In the genomic region with DNA sequence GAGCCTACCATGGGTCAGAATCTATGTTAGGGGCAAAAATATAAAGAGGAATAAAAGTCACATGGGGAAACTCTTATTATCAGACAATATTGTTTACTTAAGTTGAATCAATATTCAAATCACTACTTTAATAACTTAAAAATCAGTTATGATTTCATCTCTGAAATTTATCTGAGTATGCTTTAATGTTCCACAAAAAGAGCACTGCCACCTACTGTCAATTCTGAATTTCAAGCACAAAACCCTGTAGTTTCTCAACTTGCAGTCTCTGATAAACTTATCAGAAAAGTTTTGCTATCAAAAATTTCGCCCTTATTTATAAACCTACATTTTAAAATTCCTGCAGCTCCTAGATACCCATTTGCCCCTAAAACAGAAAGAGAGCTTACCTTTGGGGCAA, we compare ENCODE assay signal across 11 cellular contexts. TPM values are rescaled to one million over a fixed set of nuclear protein-coding genes. Genes with fewer than 3 reads are reported as not detected.
DNase-seq lines count a peak whose midpoint lies in the region; ATAC-seq, FAIRE-seq and TF ChIP-seq lines count a peak whose summit lies in the region.
"Had no signal": no experiment of that assay in that cellular context is flagged by ENCODE, and none has a peak within 500 bp of the region (broad histone marks: within the 10 kb centered on the region; RNA-seq: fewer than 3 reads in every experiment).

No MANE protein-coding gene starts in this region.

- H3K36me3 ChIP-seq in GM06990 (ENCODE audit: control insufficient read depth, insufficient read depth, low read length) = peaks cover 4% of the 10 kb centered on the region
- H3K36me3 ChIP-seq in Panc1 (ENCODE audit: control insufficient read depth, insufficient read depth, low read length) = peaks cover 55% of the 10 kb centered on the region
- H3K36me3 ChIP-seq: prostate gland had no signal

- intact Hi-C loops in Panc1 (cut with micrococcal nuclease; ENCODE audit: unreplicated experiment) = no loop called here

- H3K4me3 ChIP-seq in A549 = no peak overlapping the region
- H3K4me3 ChIP-seq in GM06990 (replicated peaks; ENCODE audit: low read depth, low read length) = no peak overlapping the region
- H3K4me3 ChIP-seq in Panc1 (ENCODE audit: low read depth in 2 of 2, low read length in 2 of 2) = no peak overlapping the region
- no peak overlapping the region for H3K4me3 ChIP-seq in fibroblast of the aortic adventitia (ENCODE audit: low read depth, low read length)
- H3K4me3 ChIP-seq: prostate gland had no signal

- POLR2A ChIA-PET in A549 (lab: Yijun Ruan, JAX) (no interaction called here), Panc1 (lab: Charles Lee) (no interaction called here)

- H3K27ac ChIP-seq in A549 (no peak overlapping the region), Panc1 (ENCODE audit: low read length) (no peak overlapping the region)
- H3K27ac ChIP-seq: prostate gland had no signal

- peak in 1 of 2 experiments; percentile 33; a peak in 2 of 5 replicates for TF ChIP-seq RAD21 in A549 (conservative IDR thresholded peaks at IDR 0.05 in 1 of 2, IDR thresholded peaks at IDR 0.05 in 1 of 2)

- H3K27me3 ChIP-seq in GM06990 (replicated peaks; ENCODE audit: control insufficient read depth, insufficient read depth, low read length) = no peaks in the 10 kb centered on the region
- no peaks in the 10 kb centered on the region for H3K27me3 ChIP-seq in Panc1 (ENCODE audit: control insufficient read depth, insufficient read depth, low read length)

- H3K4me1 ChIP-seq in A549 (peaks cover 52% of the 10 kb centered on the region), Panc1 (ENCODE audit: control insufficient read depth, insufficient read depth, low read length) (peaks cover 8% of the 10 kb centered on the region)
- H3K4me1 ChIP-seq: prostate gland had no signal

- no peaks in the 10 kb centered on the region for H3K9me3 ChIP-seq in A549
- no peaks in the 10 kb centered on the region for H3K9me3 ChIP-seq in Panc1 (ENCODE audit: control insufficient read depth, insufficient read depth, low read depth, low read length)
- H3K9me3 ChIP-seq: prostate gland had no signal

- no TSS peak for BruUV-seq in Panc1 (replicated peaks; lab: Mats Ljungman, UMichigan)

- in situ Hi-C loops in Panc1 (cut with HindIII; ENCODE audit: low pct_unique_long_range_greater_than_20kb, low sequenced_read_pairs) = no loop called here

- CTCF ChIA-PET in A549 (lab: Yijun Ruan, JAX) = interaction anchor here (1.0 to 1.9 kb wide), 10 partner anchors 10 to 124 kb away, joined by 3 to 6 read pairs (median 4); no protein-coding TSS in a partner anchor
- CTCF ChIA-PET in Panc1 (lab: Charles Lee) = no interaction called here

- FAIRE-seq in A549 (lab: Jason Lieb, UNC) = no peak

- no peak for DNase-seq in A549 (ENCODE audit: low read depth in 1 of 2, low spot score in 1 of 2)
- DNase-seq in GM06990 (ENCODE audit: extremely low read depth, insufficient read length) = no peak
- DNase-seq in Panc1 (ENCODE audit: low read depth, low spot score) = no peak
- DNase-seq in fibroblast of the aortic adventitia (ENCODE audit: low read depth) = peak; percentile 22
- DNase-seq in NCI-H187 treated with DMSO at 0.1 percent for 48 hours (lab: John Stamatoyannopoulos, UW) = no peak
- no peak for DNase-seq in occipital lobe (lab: John Stamatoyannopoulos, UW)
- DNase-seq: NCI-H1105; NK-92 treated with Interleukin-12 subunit alpha and Interleukin-12 subunit beta, amount 100 ng/mL, for 24 hours had no signal

- 39% methylated on average over 1 of the region's 1 CpG for WGBS in A549 (ENCODE audit: missing lambda C conversion rate)

- ATAC-seq in A549 (peak in 1 of 2 experiments; percentile 35; a peak in 3 of 6 replicates), Panc1 (no peak), HG02840 (IDR thresholded peaks at IDR 0.05; ENCODE audit: low FRiP score, unreplicated experiment) (no peak), HG02763 (IDR thresholded peaks at IDR 0.05; ENCODE audit: unreplicated experiment) (no peak)

- no peak for TF ChIP-seq EP300 in A549 (IDR thresholded peaks at IDR 0.05)

- no peak overlapping the region for H3K4me2 ChIP-seq in A549

- TF ChIP-seq CTCF in A549 (IDR thresholded peaks at IDR 0.05) (peak; percentile 45), GM06990 (IDR thresholded peaks at IDR 0.05; ENCODE audit: insufficient read depth, low read length, poor library complexity, severe bottlenecking) (peak; percentile 21), Panc1 (IDR thresholded peaks at IDR 0.05) (peak; percentile 56; the same call in 1 of the 2 replicates), fibroblast of the aortic adventitia (IDR thresholded peaks at IDR 0.05; ENCODE audit: insufficient read depth, low read length) (peak; percentile 12)

- no peak for TF ChIP-seq POLR2A in A549 (IDR thresholded peaks at IDR 0.05; ENCODE audit: low read length)

TF ChIP-seq in A549, 52 proteins besides CTCF, POLR2A, EP300 and RAD21:
- TF ChIP-seq CHD4 (IDR thresholded peaks at IDR 0.05; ENCODE audit: borderline replicate concordance) (no peak), MAFK (IDR thresholded peaks at IDR 0.05; ENCODE audit: partially characterized antibody) (no peak), CBX8 (IDR thresholded peaks at IDR 0.05) (no peak)
TF ChIP-seq in A549: peak in this region for 0.

RNA-seq across cellular contexts. Expression of gene RDX, which starts 47.3 kb away (rescaled TPM):
- polyA plus RNA-seq in A549 (2011; rRNA removed) (171 and 183 TPM in 2 replicates), A549 (2017; fragmentation: RNase III; extraction: RNeasy Plus Mini Kit Qiagen cat#74134 plus additional on column Dnase treatment) (127 to 158 TPM (median 149 TPM) in 3 replicates)
- polyA plus RNA-seq in A549 (2012; cell fraction: cytosol; rRNA removed) = 34.4 and 47.4 TPM in 2 replicates
- 18.4 and 25.5 TPM in 2 replicates for polyA plus RNA-seq in A549 (2012; cell fraction: nucleus; rRNA removed)
- 70.7 and 74.9 TPM in 2 replicates for polyA minus RNA-seq in A549 (2011; rRNA and poly(A)+ RNA removed)
- total RNA-seq in Panc1 (2021; ENCODE audit: unreplicated experiment) (200 TPM), fibroblast of the aortic adventitia (ENCODE audit: low replicate concordance) (108 and 307 TPM in 2 replicates), occipital lobe (83.1 TPM)
- polyA plus RNA-seq in Panc1 (2012; ENCODE audit: insufficient read length) = 109 TPM
